ENCODE assay signal across 23 cellular contexts in the genomic region with DNA sequence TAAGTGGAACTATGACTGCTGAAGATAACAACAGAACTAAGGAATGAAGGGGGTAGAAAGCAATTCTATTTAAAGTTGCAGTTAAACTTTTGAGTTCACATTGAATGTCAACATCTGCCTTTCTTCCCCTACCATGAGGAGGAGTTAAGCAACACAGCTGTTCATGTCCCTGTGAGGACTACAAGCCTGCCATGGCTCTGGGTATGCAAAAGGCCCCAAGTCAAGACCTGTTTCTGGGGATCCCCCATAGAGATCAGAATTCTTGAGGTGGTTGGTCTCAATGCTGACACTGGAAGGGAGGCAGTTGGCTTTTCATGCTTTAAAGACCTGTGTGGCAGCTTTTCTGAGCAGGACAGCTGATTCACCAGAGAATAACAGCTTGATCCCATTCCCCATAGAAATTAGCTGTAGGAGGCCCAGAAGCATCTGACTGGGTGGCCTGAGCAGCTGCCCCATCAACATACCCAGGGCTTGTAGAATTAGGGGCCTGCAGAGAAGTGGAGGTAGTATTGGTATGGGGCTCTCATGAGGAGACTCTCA.
DNase-seq lines count a peak whose midpoint lies in the region; ATAC-seq and TF ChIP-seq lines count a peak whose summit lies in the region.
"Had no signal": no experiment of that assay in that cellular context is flagged by ENCODE, and none has a peak within 500 bp of the region (broad histone marks: within the 10 kb centered on the region; RNA-seq: fewer than 3 reads in every experiment).

No MANE protein-coding gene starts in this region.

- H3K4me1 Mint-ChIP-seq in activated B cell treated with CpG ODN at 0.5 μM for 24 hours: peaks cover 58% of the 10 kb centered on the region
- H3K4me1 Mint-ChIP-seq in activated naive CD8-positive, alpha-beta T cell treated with anti-CD3 and anti-CD28 coated beads, Interleukin-2, amount 50 U/mL, for 24 hours: peaks cover 17% of the 10 kb centered on the region
- H3K4me1 Mint-ChIP-seq: T-cell had no signal

- H3K9me3 ChIP-seq in right cardiac atrium (ENCODE audit: control insufficient read depth, low read length): no peaks in the 10 kb centered on the region

- no peaks in the 10 kb centered on the region for H3K27me3 Mint-ChIP-seq in activated B cell treated with CpG ODN at 0.5 μM for 24 hours
- H3K27me3 Mint-ChIP-seq in activated naive CD8-positive, alpha-beta T cell treated with anti-CD3 and anti-CD28 coated beads, Interleukin-2, amount 50 U/mL, for 24 hours: peaks cover 3% of the 10 kb centered on the region

- H3K36me3 Mint-ChIP-seq in activated B cell treated with CpG ODN at 0.5 μM for 24 hours (ENCODE audit: low read depth): peaks cover 45% of the 10 kb centered on the region
- H3K36me3 Mint-ChIP-seq in activated naive CD8-positive, alpha-beta T cell treated with anti-CD3 and anti-CD28 coated beads, Interleukin-2, amount 50 U/mL, for 24 hours (ENCODE audit: low read depth): no peaks in the 10 kb centered on the region
- H3K36me3 Mint-ChIP-seq: T-cell had no signal

- no peaks in the 10 kb centered on the region for H3K9me3 Mint-ChIP-seq in activated B cell treated with CpG ODN at 0.5 μM for 24 hours
- no peaks in the 10 kb centered on the region for H3K9me3 Mint-ChIP-seq in activated naive CD8-positive, alpha-beta T cell treated with anti-CD3 and anti-CD28 coated beads, Interleukin-2, amount 50 U/mL, for 24 hours
- H3K9me3 Mint-ChIP-seq: H9, T-cell had no signal

- H3K4me3 Mint-ChIP-seq in activated B cell treated with CpG ODN at 0.5 μM for 24 hours: no peak overlapping the region
- no peak overlapping the region for H3K4me3 Mint-ChIP-seq in activated naive CD8-positive, alpha-beta T cell treated with anti-CD3 and anti-CD28 coated beads, Interleukin-2, amount 50 U/mL, for 24 hours
- H3K4me3 Mint-ChIP-seq: H9, T-cell had no signal

- ATAC-seq in HG02884 (IDR thresholded peaks at IDR 0.05; ENCODE audit: unreplicated experiment) (peak; percentile 54), activated B cell treated with CpG ODN at 0.5 μM for 24 hours (ENCODE audit: low read depth) (no peak), right cardiac atrium (no peak)
- no peak for ATAC-seq in activated naive CD8-positive, alpha-beta T cell treated with anti-CD3 and anti-CD28 coated beads, Interleukin-2, amount 50 U/mL, for 24 hours
- ATAC-seq: SK-N-SH treated with all-trans-retinoic acid at 6 μM for 48 hours, T-cell had no signal

- peak overlapping the region; percentile 63 for H3K27ac Mint-ChIP-seq in activated B cell treated with CpG ODN at 0.5 μM for 24 hours
- no peak overlapping the region for H3K27ac Mint-ChIP-seq in activated naive CD8-positive, alpha-beta T cell treated with anti-CD3 and anti-CD28 coated beads, Interleukin-2, amount 50 U/mL, for 24 hours
- H3K27ac Mint-ChIP-seq: H9, T-cell had no signal

- H3K27ac ChIP-seq in right cardiac atrium (ENCODE audit: low read length): no peak overlapping the region
- H3K27ac ChIP-seq: 22Rv1, C4-2B had no signal

- TF ChIP-seq CTCF in activated B cell treated with CpG ODN at 0.5 μM for 24 hours (IDR thresholded peaks at IDR 0.05): no peak

- DNase-seq in DMS 273 (lab: John Stamatoyannopoulos, UW; ENCODE audit: unreplicated experiment): peak; percentile 31
- DNase-seq in DMS 273 treated with DMSO at 0.1 percent for 48 hours (lab: John Stamatoyannopoulos, UW): no peak
- no peak for DNase-seq in activated B cell treated with CpG ODN at 0.5 μM for 24 hours
- no peak for DNase-seq in right cardiac atrium
- DNase-seq in NCI-H1436 (lab: John Stamatoyannopoulos, UW): no peak
- DNase-seq in activated naive CD8-positive, alpha-beta T cell treated with anti-CD3 and anti-CD28 coated beads, Interleukin-2, amount 50 U/mL, for 24 hours: no peak
- DNase-seq in activated gamma-delta T cell treated with Interleukin-2 at 50 U/mL for 16 hours: no peak
- DNase-seq: AML-193, DMS79 treated with DMSO at 0.1 percent for 48 hours, H9, KG1, NCI-H1105 treated with DMSO at 0.1 percent for 48 hours, NCI-H1694 treated with DMSO at 0.1 percent for 48 hours, NCI-H2227 treated with DMSO at 0.1 percent for 48 hours, NCI-H510A treated with DMSO at 0.1 percent for 48 hours, NCI-H774, OCI-M1, SHP77 treated with DMSO at 0.1 percent for 48 hours, T-cell had no signal

- CTCF ChIA-PET in activated B cell treated with CpG ODN at 0.5 μM for 24 hours (lab: Charles Lee): no interaction called here

- intact Hi-C loops in activated B cell treated with CpG ODN at 0.5 μM for 24 hours (cut with micrococcal nuclease) (no loop called here), right cardiac atrium (cut with DNase I) (no loop called here)

- POLR2A ChIA-PET in activated B cell treated with CpG ODN at 0.5 μM for 24 hours (lab: Charles Lee): no interaction called here

- H3K27me3 ChIP-seq in right cardiac atrium (ENCODE audit: control insufficient read depth, insufficient read depth): no peaks in the 10 kb centered on the region

- H3K4me1 ChIP-seq in right cardiac atrium (ENCODE audit: control insufficient read depth, insufficient read depth, low read length): no peaks in the 10 kb centered on the region

- no peak overlapping the region for H3K4me3 ChIP-seq in right cardiac atrium (ENCODE audit: low read length)
